22 cellular contexts compared by ENCODE assay signal in genomic region chr6:151422981-151423380, GRCh38.
"Had no signal": no experiment of that assay in that cellular context is flagged by ENCODE, and none has a peak within 500 bp of the region (broad histone marks: within the 10 kb centered on the region; RNA-seq: fewer than 3 reads in every experiment).

No MANE protein-coding gene starts in this region.

- H3K27me3 ChIP-seq: foreskin keratinocyte, left lung, sigmoid colon had no signal

- DNase-seq: activated CD4-positive, alpha-beta memory T cell treated with anti-CD3 and anti-CD28 coated beads for 36 hours; activated CD4-positive, alpha-beta T cell treated with anti-CD3 and anti-CD28 coated beads for 48 hours; activated CD8-positive, alpha-beta memory T cell treated with anti-CD3 and anti-CD28 coated beads, Interleukin-2, amount 50 U/mL, for 48 hours; activated T-cell treated with anti-CD3 and anti-CD28 coated beads, Interleukin-2, amount 50 U/mL, for 24 hours; anterior cingulate cortex; caudate nucleus; endodermal cell; foreskin keratinocyte; left lung; lower lobe of right lung; mesendoderm; retina; sigmoid colon; small intestine; stimulated activated CD4-positive, alpha-beta T cell treated with anti-CD3 and anti-CD28 coated beads, Interleukin-4, amount 100 ng/mL, for 24 hours; stimulated activated naive CD8-positive, alpha-beta T cell treated with anti-CD3 and anti-CD28 coated beads, Interleukin-15, amount 100 ng/mL, for 72 hours; trophoblast cell had no signal

- H3K36me3 ChIP-seq: prostate gland had no signal

- H3K4me3 ChIP-seq: left lung, lower lobe of right lung, prostate gland, sigmoid colon, SK-N-MC had no signal

- ATAC-seq: esophagus mucosa; foreskin keratinocyte; left lung; lower lobe of right lung; stimulated activated effector memory CD8-positive, alpha-beta T cell treated with anti-CD3 and anti-CD28 coated beads, Interleukin-12 subunit alpha, Interleukin-12 subunit beta, amount 100 ng/mL, for 72 hours; stimulated activated naive CD8-positive, alpha-beta T cell treated with anti-CD3 and anti-CD28 coated beads, Interleukin-15, amount 100 ng/mL, for 72 hours had no signal

- H3K9me3 ChIP-seq: left lung, lower lobe of right lung, prostate gland, sigmoid colon had no signal

- H3K27ac ChIP-seq: foreskin keratinocyte, left lung, lower lobe of right lung, prostate gland, sigmoid colon, SK-N-MC, VCaP had no signal

- H3K4me1 ChIP-seq: foreskin keratinocyte, left lung, lower lobe of right lung, prostate gland, sigmoid colon had no signal
